25 cellular contexts compared by ENCODE assay signal in the genomic region with DNA sequence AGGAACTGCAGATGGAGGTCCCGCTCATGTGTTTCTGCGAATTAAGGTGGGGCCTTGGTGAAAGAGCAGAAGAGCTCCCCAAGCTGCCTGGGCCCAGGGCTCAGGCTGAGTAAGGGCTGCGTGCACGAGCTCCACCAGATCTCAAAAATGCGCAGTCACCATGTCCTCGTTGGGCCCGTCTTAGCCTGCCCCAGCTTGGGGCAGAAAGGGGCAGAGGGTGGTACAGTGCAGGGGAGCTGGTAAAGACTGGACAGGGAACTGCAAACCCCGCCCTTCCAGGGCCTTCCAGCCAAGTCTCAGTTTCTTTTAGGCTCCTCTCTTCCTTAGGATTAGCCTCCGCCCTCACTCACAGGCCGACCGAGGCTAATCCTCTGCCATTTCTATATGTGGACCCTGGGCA.
"Had no signal": no experiment of that assay in that cellular context is flagged by ENCODE, and none has a peak within 500 bp of the region (broad histone marks: within the 10 kb centered on the region; RNA-seq: fewer than 3 reads in every experiment).

No MANE protein-coding gene starts in this region.

- H3K27me3 ChIP-seq: hepatocyte, neural progenitor cell, pancreas, right lobe of liver, stomach, testis, thyroid gland, transverse colon, upper lobe of left lung, vagina had no signal

- H3K4me1 ChIP-seq: heart right ventricle, left ventricle myocardium inferior, neural progenitor cell, pancreas, psoas muscle, right lobe of liver, stomach, testis, thyroid gland, transverse colon, upper lobe of left lung, vagina had no signal

- H3K4me2 ChIP-seq: hepatocyte, neural progenitor cell had no signal

- H3K4me3 ChIP-seq: heart right ventricle, hepatocyte, left ventricle myocardium inferior, lung, neural progenitor cell, pancreas, psoas muscle, right lobe of liver, stomach, testis, thyroid gland, transverse colon, upper lobe of left lung, vagina had no signal

- H3K9me3 ChIP-seq: pancreas, psoas muscle, right lobe of liver, testis, thyroid gland, transverse colon, vagina had no signal

- H3K9ac ChIP-seq: neural progenitor cell had no signal

- H3K27ac ChIP-seq: heart right ventricle, hepatocyte, left ventricle myocardium inferior, neural progenitor cell, pancreas, psoas muscle, right lobe of liver, stomach, testis, thyroid gland, transverse colon, upper lobe of left lung, vagina had no signal

- H3K36me3 ChIP-seq: heart right ventricle, left ventricle myocardium inferior, neural progenitor cell, pancreas, right lobe of liver, stomach, thyroid gland, transverse colon, upper lobe of left lung, vagina had no signal

- H2AFZ ChIP-seq: hepatocyte, neural progenitor cell had no signal

- DNase-seq: heart right ventricle; kidney; left ventricle myocardium inferior; naive B cell; natural killer cell; nephron progenitor cell; pancreas; posterior cingulate gyrus; psoas muscle; right lobe of liver; stimulated activated CD4-positive, alpha-beta T cell treated with anti-CD3 and anti-CD28 coated beads, Interleukin-12 subunit alpha, Interleukin-12 subunit beta, amount 100 ng/mL, for 4 hours; stimulated activated CD4-positive, alpha-beta T cell treated with anti-CD3 and anti-CD28 coated beads, Interleukin-15, amount 100 ng/mL, for 24 hours; stimulated activated CD4-positive, alpha-beta T cell treated with anti-CD3 and anti-CD28 coated beads, Interleukin-2, amount 100 ng/mL, for 24 hours; stimulated activated CD4-positive, alpha-beta T cell treated with anti-CD3 and anti-CD28 coated beads, Interleukin-4, amount 100 ng/mL, for 1 hour; stimulated activated naive B cell treated with anti-CD40 and anti-IgM and Interleukin-4, amounts not matched to agents 10 μg/mL and 1 μg/mL and 100 μg/mL, for 72 hours; stimulated activated naive CD8-positive, alpha-beta T cell treated with anti-CD3 and anti-CD28 coated beads, Interleukin-15, Interleukin-2, amounts not matched to agents 100 U/mL and 50 U/mL, for 24 hours; stomach; testis; thyroid gland; transverse colon; upper lobe of left lung had no signal

- H3K79me2 ChIP-seq: hepatocyte had no signal
